8 cellular contexts compared by ENCODE assay signal in the genomic region with DNA sequence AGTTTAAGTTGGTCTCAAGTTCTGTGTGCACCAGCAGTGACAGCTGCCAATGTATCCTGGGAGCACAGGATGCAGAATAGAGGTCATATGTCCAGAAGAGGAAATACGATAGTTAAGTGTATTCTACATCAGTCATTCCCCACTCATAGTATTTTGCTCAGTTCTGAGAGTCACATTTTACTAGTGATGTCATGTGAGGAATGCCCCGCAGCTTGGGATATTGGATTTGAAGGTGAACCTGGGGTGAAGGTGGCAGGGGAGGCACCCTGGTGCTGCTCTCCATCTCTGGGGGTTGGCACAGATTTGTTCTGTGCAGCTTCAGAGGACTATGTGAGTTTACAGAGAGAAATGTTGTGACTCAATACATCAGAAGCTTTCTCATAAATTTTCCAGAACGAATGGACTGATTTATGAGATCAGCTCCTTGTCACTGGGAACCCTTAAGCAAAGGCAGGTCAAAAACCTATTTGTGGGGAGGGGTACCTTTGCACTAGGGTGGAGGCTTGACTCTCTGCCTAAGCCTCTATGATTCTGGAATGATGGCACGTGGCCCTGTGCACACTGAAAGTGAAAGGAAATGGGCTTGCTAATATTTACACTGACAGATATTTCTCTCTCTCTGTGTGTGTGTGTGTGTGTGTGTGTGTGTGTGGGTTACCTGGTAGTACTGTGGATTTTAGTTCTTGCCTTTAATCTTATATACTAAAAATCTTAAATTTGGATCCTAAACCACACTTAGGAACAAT.
DNase-seq lines count a peak whose midpoint lies in the region; ATAC-seq and TF ChIP-seq lines count a peak whose summit lies in the region.

No MANE protein-coding gene starts in this region.

- ATAC-seq in GM18868 (IDR thresholded peaks at IDR 0.05; ENCODE audit: unreplicated experiment) (peak; percentile 79), HG02759 (IDR thresholded peaks at IDR 0.05; ENCODE audit: unreplicated experiment) (peak; percentile 59)

- no peak for TF ChIP-seq CTCF in choroid plexus epithelial cell (conservative IDR thresholded peaks at IDR 0.05; ENCODE audit: low read depth, low read length)

- DNase-seq in RPMI8226 (peak; percentile 31), choroid plexus epithelial cell (ENCODE audit: low read depth) (peak; percentile 31), midbrain (lab: John Stamatoyannopoulos, UW) (no peak), OCI-M2 (lab: John Stamatoyannopoulos, UW; ENCODE audit: unreplicated experiment) (no peak), hepatic stellate cell (ENCODE audit: low spot score) (no peak)
- peak; percentile 17 to 36 for DNase-seq in stimulated activated CD4-positive, alpha-beta T cell treated with anti-CD3 and anti-CD28 coated beads, Interleukin-2, amount 100 ng/mL, for 24 hours

- H3K4me3 ChIP-seq in choroid plexus epithelial cell (ENCODE audit: low read depth, low read length): no peak overlapping the region

Comparison
In these comparisons a context has a peak if more than half of its experiments do, and no peak if none do; other contexts are left out.
1. DNase-seq: peak in RPMI8226 (single experiment), choroid plexus epithelial cell (single experiment) and stimulated activated CD4-positive, alpha-beta T cell treated with anti-CD3 and anti-CD28 coated beads, Interleukin-2, amount 100 ng/mL, for 24 hours (2 of 2); none in midbrain (single experiment), OCI-M2 (single experiment) and hepatic stellate cell (single experiment).